8 cellular contexts compared by ENCODE assay signal in genomic region chr1:150696995-150697927, GRCh38. TPM values are rescaled to one million over a fixed set of nuclear protein-coding genes. Genes with fewer than 3 reads are reported as not detected.
DNase-seq lines count a peak whose midpoint lies in the region; ATAC-seq and TF ChIP-seq lines count a peak whose summit lies in the region.

Gene GOLPH3L (minus strand): TSS chr1:150697154. CDS start chr1:150694838, 2,316 bp downstream.

- H3K4me2 ChIP-seq in KMS-11 = peak within 1 kb of the TSS; percentile 67

- H3K27ac ChIP-seq in KMS-11 (peak within 1 kb of the TSS; percentile 43), Peyer's patch (peak within 1 kb of the TSS; percentile 60 to 83 (median 69)), esophagus squamous epithelium (peak within 1 kb of the TSS; percentile 64 to 92 (median 76))

- H3K4me3 ChIP-seq in KMS-11 (IDR thresholded peaks at IDR 0.05; ENCODE audit: insufficient read depth, low read depth, low read length) (peak within 1 kb of the TSS; percentile 100), Peyer's patch (peak within 1 kb of the TSS; percentile 62 to 77 (median 62)), esophagus squamous epithelium (peak within 1 kb of the TSS; percentile 49 to 75 (median 67))

- TF ChIP-seq POLR2A in Peyer's patch (IDR thresholded peaks at IDR 0.05) (peak; percentile 82 to 84), esophagus squamous epithelium (IDR thresholded peaks at IDR 0.05) (peak in 2 of 4 donors; percentile 62 to 66)

- peaks cover 13% of the 10 kb centered on the region for H3K79me2 ChIP-seq in KMS-11 (ENCODE audit: insufficient read depth, low read depth)

- intact Hi-C loops in esophagus squamous epithelium (cut with DNase I) = no loop called here

- H2AFZ ChIP-seq in KMS-11 (ENCODE audit: low read depth) = peak within 1 kb of the TSS; percentile 75

- peak; percentile 100 for DNase-seq in DMS153 treated with DMSO at 0.1 percent for 48 hours (lab: John Stamatoyannopoulos, UW; ENCODE audit: unreplicated experiment)
- DNase-seq in Peyer's patch = peak; percentile 90 to 97 (median 91)
- DNase-seq in activated T-cell treated with anti-CD3 and anti-CD28 coated beads, Interleukin-2, amount 50 U/mL, for 48 hours = peak; percentile 89 to 91
- DNase-seq in esophagus squamous epithelium (lab: John Stamatoyannopoulos, UW) = peak; percentile 73
- DNase-seq in myocyte (ENCODE audit: low read depth) = peak; percentile 100
- DNase-seq in stimulated activated CD8-positive, alpha-beta memory T cell treated with anti-CD3 and anti-CD28 coated beads, Interleukin-7, amount 100 ng/mL, for 48 hours (ENCODE audit: extremely low read depth in 1 of 2, low read depth in 1 of 2) = peak; percentile 70 to 90

- peak; percentile 99 for ATAC-seq in GM21737 (IDR thresholded peaks at IDR 0.05; ENCODE audit: unreplicated experiment)

- H3K36me3 ChIP-seq in KMS-11 (ENCODE audit: insufficient read depth) = no peaks in the 10 kb centered on the region; the same call in 1 of the 2 replicates
- peaks cover 0 to 22% (median 0%) of the 10 kb centered on the region in 3 donors for H3K36me3 ChIP-seq in Peyer's patch
- peaks cover 0 to 28% (median 8%) of the 10 kb centered on the region in 3 donors for H3K36me3 ChIP-seq in esophagus squamous epithelium

- no peaks in the 10 kb centered on the region for H4K20me1 ChIP-seq in KMS-11 (ENCODE audit: insufficient read depth)

- H3K4me1 ChIP-seq in KMS-11 (ENCODE audit: low read depth, poor library complexity, severe bottlenecking) (peaks cover 25% of the 10 kb centered on the region), Peyer's patch (peaks cover 0 to 3% (median 0%) of the 10 kb centered on the region in 4 donors), esophagus squamous epithelium (peaks cover 0 to 47% (median 11%) of the 10 kb centered on the region in 3 donors)

- no peaks in the 10 kb centered on the region for H3K27me3 ChIP-seq in KMS-11 (ENCODE audit: insufficient read depth, low read depth)
- H3K27me3 ChIP-seq in Peyer's patch = no peaks in the 10 kb centered on the region
- H3K27me3 ChIP-seq in esophagus squamous epithelium = no peaks in the 10 kb centered on the region

- WGBS in esophagus squamous epithelium, 2 donors = 4 to 6% methylated on average over 12 to 13 of the region's 18 CpGs

- H3K9me3 ChIP-seq in Peyer's patch = no peaks in the 10 kb centered on the region
- H3K9me3 ChIP-seq in esophagus squamous epithelium = no peaks in the 10 kb centered on the region

- H3K9ac ChIP-seq in KMS-11 = peak within 1 kb of the TSS; percentile 51

- TF ChIP-seq CTCF in KMS-11 (conservative IDR thresholded peaks at IDR 0.05; ENCODE audit: low read depth, low read length) = peak; percentile 64
- TF ChIP-seq CTCF in Peyer's patch (IDR thresholded peaks at IDR 0.05) = peak in 3 of 6 experiments; percentile 9 to 18 (median 9)
- no peak for TF ChIP-seq CTCF in esophagus squamous epithelium (IDR thresholded peaks at IDR 0.05)

RNA-seq across cellular contexts. Expression of gene GOLPH3L, which starts in this region (rescaled TPM):
- total RNA-seq in Peyer's patch = 10 to 100 TPM; 23.1 to 41.3 (median 35.3) TPM
- 10 to 100 TPM; 26.1 to 38.6 (median 31.8) TPM for total RNA-seq in esophagus squamous epithelium
- total RNA-seq in myocyte = 12.1 and 13.1 TPM in 2 replicates
- polyA plus RNA-seq in myocyte (2012) = 19.0 TPM

Comparison
In these comparisons a context has a peak if more than half of its experiments do, and no peak if none do; other contexts are left out.
1. Peak in every context shown above with its lines: DNase-seq, ATAC-seq, H3K4me3 ChIP-seq and H3K27ac ChIP-seq.